Comparison of ENCODE assay signal across 7 cellular contexts in genomic region chr21:40270134-40270533, GRCh38.
"Had no signal": no experiment of that assay in that cellular context is flagged by ENCODE, and none has a peak within 500 bp of the region (broad histone marks: within the 10 kb centered on the region; RNA-seq: fewer than 3 reads in every experiment).

No MANE protein-coding gene starts in this region.

- H3K9me3 ChIP-seq: HAP-1 had no signal

- DNase-seq: GM23248, GOT3, H7, HFFc6, IMR-90 had no signal

- ATAC-seq: HCT116 had no signal

- H3K36me3 ChIP-seq: HAP-1 had no signal

- H3K4me3 ChIP-seq: GM23248, HAP-1 had no signal

- H3K27ac ChIP-seq: GM23248 had no signal

- H3K4me1 ChIP-seq: HAP-1 had no signal
